In genomic region chr1:16557034-16557433, GRCh38 we compare ENCODE assay signal across 1 cellular context. TPM values are rescaled to one million over a fixed set of nuclear protein-coding genes. Genes with fewer than 3 reads are reported as not detected.
"Had no signal": no experiment of that assay in that cellular context is flagged by ENCODE, and none has a peak within 500 bp of the region (broad histone marks: within the 10 kb centered on the region; RNA-seq: fewer than 3 reads in every experiment).

No MANE protein-coding gene starts in this region.

RNA-seq across cellular contexts. Expression of gene RNU1-1, which starts 42.9 kb away (rescaled TPM):
- total RNA-seq: G401 had no signal
